In genomic region chr1:156697481-156697880, GRCh38 we compare ENCODE assay signal across 10 cellular contexts. TPM values are rescaled to one million over a fixed set of nuclear protein-coding genes. Genes with fewer than 3 reads are reported as not detected.
DNase-seq lines count a peak whose midpoint lies in the region; ATAC-seq and TF ChIP-seq lines count a peak whose summit lies in the region.
"Had no signal": no experiment of that assay in that cellular context is flagged by ENCODE, and none has a peak within 500 bp of the region (broad histone marks: within the 10 kb centered on the region; RNA-seq: fewer than 3 reads in every experiment).

No MANE protein-coding gene starts in this region.

- no peak overlapping the region for H3K4me3 ChIP-seq in BLaER1 treated with 17β-estradiol and CSF1 and Interleukin-3, amounts not matched to agents 10 nM and 100 nM
- H3K4me3 ChIP-seq in lower leg skin (ENCODE audit: low read depth, poor library complexity, severe bottlenecking), result no peak overlapping the region

- H4K20me1 ChIP-seq in BLaER1 treated with 17β-estradiol and CSF1 and Interleukin-3, amounts not matched to agents 10 nM and 100 nM, result peaks cover 0 to 12% (median 0%) of the 10 kb centered on the region in 11 experiments; a peak in 1 of 22 replicates

- DNase-seq in HK-2 (ENCODE audit: unreplicated experiment) (peak; percentile 60), Kasumi-1 (lab: John Stamatoyannopoulos, UW) (no peak), posterior vena cava (ENCODE audit: low spot score) (no peak), lower leg skin (ENCODE audit: low spot score in 2 of 2) (no peak)
- DNase-seq: activated B cell treated with CpG ODN at 0.5 μM for 24 hours; activated naive CD4-positive, alpha-beta T cell treated with Interleukin-2 at 50 U/mL for 16 hours; DMS 273 treated with DMSO at 0.1 percent for 48 hours had no signal

- intact Hi-C loops in posterior vena cava (cut with DNase I), result loop anchor here in 1 of 2 donors (10.0 kb wide), 1 partner anchor 187 kb away; no protein-coding TSS in a partner anchor
- intact Hi-C loops in lower leg skin (cut with DNase I; ENCODE audit: low total_unique reads), result no loop called here

- ATAC-seq in esophagus mucosa, result peak; percentile 26

- no peaks in the 10 kb centered on the region for H3K36me3 ChIP-seq in BLaER1 treated with 17β-estradiol and CSF1 and Interleukin-3, amounts not matched to agents 10 nM and 100 nM

- no peaks in the 10 kb centered on the region for H3K9me3 ChIP-seq in BLaER1 treated with 17β-estradiol and CSF1 and Interleukin-3, amounts not matched to agents 10 nM and 100 nM (replicated peaks in 1 of 11)

- H3K27me3 ChIP-seq in BLaER1 treated with 17β-estradiol and CSF1 and Interleukin-3, amounts not matched to agents 10 nM and 100 nM, result peaks cover 8 to 17% (median 14%) of the 10 kb centered on the region in 11 experiments

- no peak for TF ChIP-seq POLR2A in lower leg skin (IDR thresholded peaks at IDR 0.05)

- H3K4me2 ChIP-seq in BLaER1 treated with 17β-estradiol and CSF1 and Interleukin-3, amounts not matched to agents 10 nM and 100 nM, result peak overlapping the region in 10 of 11 experiments; percentile 24 to 73 (median 60); a peak in 17 of 22 replicates

- peak overlapping the region in 2 of 11 experiments; percentile 2 to 37; a peak in 2 of 22 replicates for H3K9ac ChIP-seq in BLaER1 treated with 17β-estradiol and CSF1 and Interleukin-3, amounts not matched to agents 10 nM and 100 nM

- H3K4me1 ChIP-seq in BLaER1 treated with 17β-estradiol and CSF1 and Interleukin-3, amounts not matched to agents 10 nM and 100 nM, result peaks cover 8 to 42% (median 38%) of the 10 kb centered on the region in 10 experiments

- H3K27ac ChIP-seq in BLaER1 treated with 17β-estradiol and CSF1 and Interleukin-3, amounts not matched to agents 10 nM and 100 nM, result 0 out of 22 replicates have a peak overlapping the region, but pooled peaks of 1 of the 11 experiments have one; percentile 26

- TF ChIP-seq CTCF in lower leg skin (IDR thresholded peaks at IDR 0.05), result no peak

- WGBS in lower leg skin, 2 donors, result 64 to 73% methylated on average over 8 of the region's 8 CpGs

RNA-seq across cellular contexts. Expression of gene CRABP2, which starts 7.9 kb away (rescaled TPM):
- total RNA-seq in esophagus mucosa (1,373 TPM), posterior vena cava (10 to 100 TPM in 1 of 2 donors, 1 to 10 TPM in 1; 9.2 to 20.9 TPM), lower leg skin (100 to 1,000 TPM in 1 of 4 donors, 10 to 100 TPM in 3; 67.9 to 103 (median 96.1) TPM)
- total RNA-seq: dermis microvascular lymphatic vessel endothelial cell had no signal

RNA-seq across cellular contexts. Expression of gene NES, which starts 20.3 kb away (rescaled TPM):
- total RNA-seq in esophagus mucosa (3.0 TPM), posterior vena cava (100 to 1,000 TPM in 1 of 2 donors, 10 to 100 TPM in 1; 100.0 to 142 TPM), lower leg skin (1 to 10 TPM; 2.4 to 8.9 (median 5.0) TPM)
- total RNA-seq: activated B cell treated with CpG ODN at 0.5 μM for 24 hours had no signal

RNA-seq across cellular contexts. Expression of gene METTL25B, which starts 30.8 kb away (rescaled TPM):
- 23.5 TPM for total RNA-seq in esophagus mucosa
- total RNA-seq in posterior vena cava, result 10 to 100 TPM; 19.6 to 21.6 TPM
- total RNA-seq in lower leg skin, result 10 to 100 TPM; 20.3 to 39.0 (median 28.2) TPM

RNA-seq across cellular contexts. Expression of gene ISG20L2, which starts 31.1 kb away (rescaled TPM):
- 27.5 TPM for total RNA-seq in esophagus mucosa
- 10 to 100 TPM; 17.3 to 20.3 TPM for total RNA-seq in posterior vena cava
- total RNA-seq in lower leg skin, result 10 to 100 TPM; 13.4 to 21.4 (median 16.7) TPM

RNA-seq across cellular contexts. Expression of gene MRPL24, which starts 43.4 kb away (rescaled TPM):
- total RNA-seq in esophagus mucosa (67.4 TPM), posterior vena cava (10 to 100 TPM; 60.5 to 63.7 TPM), lower leg skin (10 to 100 TPM; 34.0 to 44.9 (median 41.5) TPM)

Comparison
In these comparisons a context has a peak if more than half of its experiments do, and no peak if none do; other contexts are left out.
1. RNA of gene CRABP2, which starts 7.9 kb away (total RNA-seq): 1,373 TPM in esophagus mucosa (single experiment); 67.9 to 103 TPM in lower leg skin and 9.2 to 20.9 TPM in posterior vena cava; every median in the first group is over 10 times any median in the second.
2. RNA of gene NES, which starts 20.3 kb away (total RNA-seq): 100.0 to 142 TPM in posterior vena cava; 2.4 to 8.9 TPM in lower leg skin and 3.0 TPM in esophagus mucosa (single experiment); every median in the first group is over 10 times any median in the second.